ENCODE assay signal across 8 cellular contexts in genomic region chr2:9799729-9800632, GRCh38.
DNase-seq lines count a peak whose midpoint lies in the region; ATAC-seq and TF ChIP-seq lines count a peak whose summit lies in the region.

No MANE protein-coding gene starts in this region.

- ATAC-seq in GM19467 (IDR thresholded peaks at IDR 0.05; ENCODE audit: unreplicated experiment), result peak; percentile 85

- peak; percentile 96 for TF ChIP-seq CTCF in OCI-LY1 (IDR thresholded peaks at IDR 0.05; ENCODE audit: low read length)

- H3K4me1 ChIP-seq in OCI-LY1 (ENCODE audit: insufficient read depth, low read length, severe bottlenecking) (no peaks in the 10 kb centered on the region), mucosa of stomach (ENCODE audit: control insufficient read depth, insufficient read depth, low read length) (peaks cover 22% of the 10 kb centered on the region)

- peak; percentile 69 for DNase-seq in COLO829 (ENCODE audit: low spot score)
- peak; percentile 92 for DNase-seq in HK-2 (ENCODE audit: unreplicated experiment)
- DNase-seq in activated CD8-positive, alpha-beta memory T cell treated with anti-CD3 and anti-CD28 coated beads, Interleukin-2, amount 50 U/mL, for 4 hours, result peak; percentile 86
- no peak for DNase-seq in epithelial cell of prostate (ENCODE audit: low read depth, low spot score)
- peak; percentile 74 for DNase-seq in stimulated activated CD8-positive, alpha-beta memory T cell treated with anti-CD3 and anti-CD28 coated beads, Interleukin-7, amount 100 ng/mL, for 24 hours (ENCODE audit: low read depth)

- no peaks in the 10 kb centered on the region for H3K9me2 ChIP-seq in OCI-LY1 (ENCODE audit: low read depth, low read length)

- no peak overlapping the region for H3K9ac ChIP-seq in OCI-LY1 (ENCODE audit: low read length)
- peak overlapping the region; percentile 20 for H3K9ac ChIP-seq in mucosa of stomach (ENCODE audit: low read length)

- H3K27ac ChIP-seq in OCI-LY1 (ENCODE audit: low read depth, low read length, poor library complexity, severe bottlenecking) (no peak overlapping the region), epithelial cell of prostate (peak overlapping the region; percentile 100)

- H3K27me3 ChIP-seq in OCI-LY1 (ENCODE audit: insufficient read depth, low read length) (peaks cover 7% of the 10 kb centered on the region), mucosa of stomach (ENCODE audit: control insufficient read depth, insufficient read depth, low read length) (no peaks in the 10 kb centered on the region)

- H3K4me2 ChIP-seq in OCI-LY1 (ENCODE audit: low read length), result no peak overlapping the region

- H3K36me3 ChIP-seq in OCI-LY1 (ENCODE audit: insufficient read depth, low read length) (no peaks in the 10 kb centered on the region), mucosa of stomach (ENCODE audit: control insufficient read depth, insufficient read depth, low read length) (no peaks in the 10 kb centered on the region)

- H3K79me2 ChIP-seq in OCI-LY1 (ENCODE audit: insufficient read depth, low read length), result no peaks in the 10 kb centered on the region

- no peak overlapping the region for H3K4me3 ChIP-seq in OCI-LY1 (ENCODE audit: low read depth, low read length, poor library complexity, severe bottlenecking)
- H3K4me3 ChIP-seq in mucosa of stomach (ENCODE audit: low read length), result no peak overlapping the region

- H3F3A ChIP-seq in OCI-LY1 (ENCODE audit: insufficient read depth, low read length), result no peaks in the 10 kb centered on the region

- H2AFZ ChIP-seq in OCI-LY1 (ENCODE audit: low read length), result no peak overlapping the region

- no peaks in the 10 kb centered on the region for H3K9me3 ChIP-seq in OCI-LY1 (ENCODE audit: low read length)
- no peaks in the 10 kb centered on the region for H3K9me3 ChIP-seq in mucosa of stomach (ENCODE audit: control insufficient read depth, low read length)

- H4K20me1 ChIP-seq in OCI-LY1 (ENCODE audit: insufficient read depth, low read length), result no peaks in the 10 kb centered on the region
